In the genomic region with DNA sequence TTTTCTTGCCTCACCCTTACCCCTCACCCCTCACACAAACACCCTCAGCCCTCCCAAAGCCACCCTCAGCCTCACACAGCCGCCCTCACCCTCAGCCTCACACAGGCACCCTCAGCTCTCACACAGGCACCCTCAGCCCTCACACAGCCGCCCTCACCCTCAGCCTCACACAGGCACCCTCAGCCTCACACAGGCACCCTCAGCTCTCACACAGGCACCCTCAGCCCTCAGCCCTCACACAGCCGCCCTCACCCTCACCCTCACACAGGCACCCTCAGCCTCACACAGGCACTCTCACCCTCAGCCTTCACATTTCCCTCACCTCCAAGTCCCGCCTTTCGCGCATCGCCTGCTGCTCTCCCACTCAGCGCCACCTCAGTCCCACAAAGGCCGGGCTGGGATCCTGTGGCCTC, we compare ENCODE assay signal across 1 cellular context.
TF ChIP-seq lines count a peak whose summit lies in the region.

No MANE protein-coding gene starts in this region.

TF ChIP-seq in HepG2, 621 proteins besides CTCF, POLR2A, EP300 and RAD21 (continued from another document and continues in another):
- TF ChIP-seq, protein P1, sequence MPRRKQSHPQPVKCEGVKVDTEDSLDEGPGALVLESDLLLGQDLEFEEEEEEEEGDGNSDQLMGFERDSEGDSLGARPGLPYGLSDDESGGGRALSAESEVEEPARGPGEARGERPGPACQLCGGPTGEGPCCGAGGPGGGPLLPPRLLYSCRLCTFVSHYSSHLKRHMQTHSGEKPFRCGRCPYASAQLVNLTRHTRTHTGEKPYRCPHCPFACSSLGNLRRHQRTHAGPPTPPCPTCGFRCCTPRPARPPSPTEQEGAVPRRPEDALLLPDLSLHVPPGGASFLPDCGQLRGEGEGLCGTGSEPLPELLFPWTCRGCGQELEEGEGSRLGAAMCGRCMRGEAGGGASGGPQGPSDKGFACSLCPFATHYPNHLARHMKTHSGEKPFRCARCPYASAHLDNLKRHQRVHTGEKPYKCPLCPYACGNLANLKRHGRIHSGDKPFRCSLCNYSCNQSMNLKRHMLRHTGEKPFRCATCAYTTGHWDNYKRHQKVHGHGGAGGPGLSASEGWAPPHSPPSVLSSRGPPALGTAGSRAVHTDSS (CRISPR knock-in tag; conservative IDR thresholded peaks at IDR 0.05): no peak
- TF ChIP-seq POLR2AphosphoS5 (IDR thresholded peaks at IDR 0.05; ENCODE audit: low read depth, low read length): no peak; the same call in 1 of the 2 replicates
- no peak for TF ChIP-seq GATA4 (IDR thresholded peaks at IDR 0.05; ENCODE audit: borderline replicate concordance, low read depth)
- TF ChIP-seq, protein P2, sequence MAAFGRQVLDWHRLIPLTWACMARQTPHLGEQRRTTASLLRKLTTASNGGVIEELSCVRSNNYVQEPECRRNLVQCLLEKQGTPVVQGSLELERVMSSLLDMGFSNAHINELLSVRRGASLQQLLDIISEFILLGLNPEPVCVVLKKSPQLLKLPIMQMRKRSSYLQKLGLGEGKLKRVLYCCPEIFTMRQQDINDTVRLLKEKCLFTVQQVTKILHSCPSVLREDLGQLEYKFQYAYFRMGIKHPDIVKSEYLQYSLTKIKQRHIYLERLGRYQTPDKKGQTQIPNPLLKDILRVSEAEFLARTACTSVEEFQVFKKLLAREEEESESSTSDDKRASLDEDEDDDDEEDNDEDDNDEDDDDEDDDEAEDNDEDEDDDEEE (CRISPR knock-in tag; IDR thresholded peaks at IDR 0.05): 0 out of 2 replicates have a peak, but pooled peaks have one; percentile 37
- TF ChIP-seq HDAC1 (CRISPR knock-in tag; IDR thresholded peaks at IDR 0.05): no peak
- TF ChIP-seq TBX3 (IDR thresholded peaks at IDR 0.05; ENCODE audit: borderline replicate concordance): no peak
- TF ChIP-seq PAX8 (CRISPR knock-in tag; IDR thresholded peaks at IDR 0.05; ENCODE audit: borderline replicate concordance): no peak
- no peak; the same call in none of the 2 replicates for TF ChIP-seq SALL2 (CRISPR knock-in tag; IDR thresholded peaks at IDR 0.05)
- TF ChIP-seq NR3C1 (CRISPR knock-in tag; IDR thresholded peaks at IDR 0.05): no peak
- no peak for TF ChIP-seq GPN1 (CRISPR knock-in tag; IDR thresholded peaks at IDR 0.05; ENCODE audit: borderline replicate concordance)
- TF ChIP-seq PRPF4 (IDR thresholded peaks at IDR 0.05; ENCODE audit: low read depth, low read length, poor library complexity, severe bottlenecking): no peak
- TF ChIP-seq FIP1L1 (IDR thresholded peaks at IDR 0.05; ENCODE audit: borderline replicate concordance, insufficient read depth, low read depth, low read length): no peak
- peak; percentile 69; the same call in 1 of the 2 replicates for TF ChIP-seq ZKSCAN5 (CRISPR knock-in tag; IDR thresholded peaks at IDR 0.05)
- TF ChIP-seq ZNF781 (CRISPR knock-in tag; IDR thresholded peaks at IDR 0.05; ENCODE audit: borderline replicate concordance, not compliant biosample characterization): peak; percentile 53
- TF ChIP-seq SMARCC2 (IDR thresholded peaks at IDR 0.05): no peak
- TF ChIP-seq MAF1 (CRISPR knock-in tag; IDR thresholded peaks at IDR 0.05; ENCODE audit: borderline replicate concordance): no peak
- no peak for TF ChIP-seq NR2C2 (CRISPR knock-in tag; IDR thresholded peaks at IDR 0.05; ENCODE audit: borderline replicate concordance)
- TF ChIP-seq, protein P3, sequence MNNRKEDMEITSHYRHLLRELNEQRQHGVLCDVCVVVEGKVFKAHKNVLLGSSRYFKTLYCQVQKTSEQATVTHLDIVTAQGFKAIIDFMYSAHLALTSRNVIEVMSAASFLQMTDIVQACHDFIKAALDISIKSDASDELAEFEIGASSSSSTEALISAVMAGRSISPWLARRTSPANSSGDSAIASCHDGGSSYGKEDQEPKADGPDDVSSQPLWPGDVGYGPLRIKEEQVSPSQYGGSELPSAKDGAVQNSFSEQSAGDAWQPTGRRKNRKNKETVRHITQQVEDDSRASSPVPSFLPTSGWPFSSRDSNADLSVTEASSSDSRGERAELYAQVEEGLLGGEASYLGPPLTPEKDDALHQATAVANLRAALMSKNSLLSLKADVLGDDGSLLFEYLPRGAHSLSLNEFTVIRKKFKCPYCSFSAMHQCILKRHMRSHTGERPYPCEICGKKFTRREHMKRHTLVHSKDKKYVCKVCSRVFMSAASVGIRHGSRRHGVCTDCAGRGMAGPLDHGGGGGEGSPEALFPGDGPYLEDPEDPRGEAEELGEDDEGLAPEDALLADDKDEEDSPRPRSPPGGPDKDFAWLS (CRISPR knock-in tag; IDR thresholded peaks at IDR 0.05; ENCODE audit: borderline replicate concordance): no peak
- TF ChIP-seq ZNF383 (CRISPR knock-in tag; IDR thresholded peaks at IDR 0.05; ENCODE audit: borderline replicate concordance): no peak
- TF ChIP-seq, protein P4, sequence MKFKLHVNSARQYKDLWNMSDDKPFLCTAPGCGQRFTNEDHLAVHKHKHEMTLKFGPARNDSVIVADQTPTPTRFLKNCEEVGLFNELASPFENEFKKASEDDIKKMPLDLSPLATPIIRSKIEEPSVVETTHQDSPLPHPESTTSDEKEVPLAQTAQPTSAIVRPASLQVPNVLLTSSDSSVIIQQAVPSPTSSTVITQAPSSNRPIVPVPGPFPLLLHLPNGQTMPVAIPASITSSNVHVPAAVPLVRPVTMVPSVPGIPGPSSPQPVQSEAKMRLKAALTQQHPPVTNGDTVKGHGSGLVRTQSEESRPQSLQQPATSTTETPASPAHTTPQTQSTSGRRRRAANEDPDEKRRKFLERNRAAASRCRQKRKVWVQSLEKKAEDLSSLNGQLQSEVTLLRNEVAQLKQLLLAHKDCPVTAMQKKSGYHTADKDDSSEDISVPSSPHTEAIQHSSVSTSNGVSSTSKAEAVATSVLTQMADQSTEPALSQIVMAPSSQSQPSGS (CRISPR knock-in tag; IDR thresholded peaks at IDR 0.05): no peak
- TF ChIP-seq, protein P5, sequence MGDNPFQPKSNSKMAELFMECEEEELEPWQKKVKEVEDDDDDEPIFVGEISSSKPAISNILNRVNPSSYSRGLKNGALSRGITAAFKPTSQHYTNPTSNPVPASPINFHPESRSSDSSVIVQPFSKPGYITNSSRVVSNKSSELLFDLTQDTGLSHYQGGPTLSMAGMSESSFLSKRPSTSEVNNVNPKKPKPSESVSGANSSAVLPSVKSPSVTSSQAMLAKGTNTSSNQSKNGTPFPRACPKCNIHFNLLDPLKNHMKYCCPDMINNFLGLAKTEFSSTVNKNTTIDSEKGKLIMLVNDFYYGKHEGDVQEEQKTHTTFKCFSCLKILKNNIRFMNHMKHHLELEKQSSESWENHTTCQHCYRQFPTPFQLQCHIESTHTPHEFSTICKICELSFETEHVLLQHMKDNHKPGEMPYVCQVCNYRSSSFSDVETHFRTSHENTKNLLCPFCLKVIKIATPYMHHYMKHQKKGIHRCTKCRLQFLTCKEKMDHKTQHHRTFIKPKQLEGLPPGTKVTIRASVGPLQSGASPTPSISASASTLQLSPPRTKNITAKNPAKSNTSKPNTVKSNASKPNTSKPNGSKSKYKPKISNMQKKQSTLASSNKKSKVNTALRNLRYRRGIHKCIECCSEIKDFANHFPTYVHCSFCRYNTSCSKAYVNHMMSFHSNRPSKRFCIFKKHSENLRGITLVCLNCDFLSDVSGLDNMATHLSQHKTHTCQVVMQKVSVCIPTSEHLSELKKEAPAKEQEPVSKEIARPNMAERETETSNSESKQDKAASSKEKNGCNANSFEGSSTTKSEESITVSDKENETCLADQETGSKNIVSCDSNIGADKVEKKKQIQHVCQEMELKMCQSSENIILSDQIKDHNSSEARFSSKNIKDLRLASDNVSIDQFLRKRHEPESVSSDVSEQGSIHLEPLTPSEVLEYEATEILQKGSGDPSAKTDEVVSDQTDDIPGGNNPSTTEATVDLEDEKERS (CRISPR knock-in tag; IDR thresholded peaks at IDR 0.05): 0 out of 2 replicates have a peak, but pooled peaks have one; percentile 16
- no peak for TF ChIP-seq SYNCRIP (IDR thresholded peaks at IDR 0.05; ENCODE audit: insufficient read depth, low read depth, low read length)
- TF ChIP-seq ZNF577 (CRISPR knock-in tag; IDR thresholded peaks at IDR 0.05; ENCODE audit: borderline replicate concordance, low read depth): no peak
- TF ChIP-seq ZSCAN21 (CRISPR knock-in tag; IDR thresholded peaks at IDR 0.05; ENCODE audit: borderline replicate concordance): no peak
- TF ChIP-seq ZNF441 (CRISPR knock-in tag; IDR thresholded peaks at IDR 0.05; ENCODE audit: borderline replicate concordance): no peak
- peak; percentile 16; the same call in 1 of the 2 replicates for TF ChIP-seq ZMYM3 (CRISPR knock-in tag; IDR thresholded peaks at IDR 0.05)
- no peak for TF ChIP-seq ZMAT3 (CRISPR knock-in tag; conservative IDR thresholded peaks at IDR 0.05)
- no peak for TF ChIP-seq FLYWCH1 (CRISPR knock-in tag; IDR thresholded peaks at IDR 0.05)
- no peak for TF ChIP-seq EZH2 (conservative IDR thresholded peaks at IDR 0.05; ENCODE audit: low read depth, low read length)
- TF ChIP-seq ZNF296 (CRISPR knock-in tag; conservative IDR thresholded peaks at IDR 0.05): no peak
- TF ChIP-seq ZNF292 (CRISPR knock-in tag; IDR thresholded peaks at IDR 0.05; ENCODE audit: borderline replicate concordance, low read depth): 0 out of 2 replicates have a peak, but pooled peaks have one; percentile 46
- TF ChIP-seq, protein P6, sequence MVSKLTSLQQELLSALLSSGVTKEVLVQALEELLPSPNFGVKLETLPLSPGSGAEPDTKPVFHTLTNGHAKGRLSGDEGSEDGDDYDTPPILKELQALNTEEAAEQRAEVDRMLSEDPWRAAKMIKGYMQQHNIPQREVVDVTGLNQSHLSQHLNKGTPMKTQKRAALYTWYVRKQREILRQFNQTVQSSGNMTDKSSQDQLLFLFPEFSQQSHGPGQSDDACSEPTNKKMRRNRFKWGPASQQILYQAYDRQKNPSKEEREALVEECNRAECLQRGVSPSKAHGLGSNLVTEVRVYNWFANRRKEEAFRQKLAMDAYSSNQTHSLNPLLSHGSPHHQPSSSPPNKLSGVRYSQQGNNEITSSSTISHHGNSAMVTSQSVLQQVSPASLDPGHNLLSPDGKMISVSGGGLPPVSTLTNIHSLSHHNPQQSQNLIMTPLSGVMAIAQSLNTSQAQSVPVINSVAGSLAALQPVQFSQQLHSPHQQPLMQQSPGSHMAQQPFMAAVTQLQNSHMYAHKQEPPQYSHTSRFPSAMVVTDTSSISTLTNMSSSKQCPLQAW (CRISPR knock-in tag; IDR thresholded peaks at IDR 0.05): no peak
- TF ChIP-seq, protein P7, sequence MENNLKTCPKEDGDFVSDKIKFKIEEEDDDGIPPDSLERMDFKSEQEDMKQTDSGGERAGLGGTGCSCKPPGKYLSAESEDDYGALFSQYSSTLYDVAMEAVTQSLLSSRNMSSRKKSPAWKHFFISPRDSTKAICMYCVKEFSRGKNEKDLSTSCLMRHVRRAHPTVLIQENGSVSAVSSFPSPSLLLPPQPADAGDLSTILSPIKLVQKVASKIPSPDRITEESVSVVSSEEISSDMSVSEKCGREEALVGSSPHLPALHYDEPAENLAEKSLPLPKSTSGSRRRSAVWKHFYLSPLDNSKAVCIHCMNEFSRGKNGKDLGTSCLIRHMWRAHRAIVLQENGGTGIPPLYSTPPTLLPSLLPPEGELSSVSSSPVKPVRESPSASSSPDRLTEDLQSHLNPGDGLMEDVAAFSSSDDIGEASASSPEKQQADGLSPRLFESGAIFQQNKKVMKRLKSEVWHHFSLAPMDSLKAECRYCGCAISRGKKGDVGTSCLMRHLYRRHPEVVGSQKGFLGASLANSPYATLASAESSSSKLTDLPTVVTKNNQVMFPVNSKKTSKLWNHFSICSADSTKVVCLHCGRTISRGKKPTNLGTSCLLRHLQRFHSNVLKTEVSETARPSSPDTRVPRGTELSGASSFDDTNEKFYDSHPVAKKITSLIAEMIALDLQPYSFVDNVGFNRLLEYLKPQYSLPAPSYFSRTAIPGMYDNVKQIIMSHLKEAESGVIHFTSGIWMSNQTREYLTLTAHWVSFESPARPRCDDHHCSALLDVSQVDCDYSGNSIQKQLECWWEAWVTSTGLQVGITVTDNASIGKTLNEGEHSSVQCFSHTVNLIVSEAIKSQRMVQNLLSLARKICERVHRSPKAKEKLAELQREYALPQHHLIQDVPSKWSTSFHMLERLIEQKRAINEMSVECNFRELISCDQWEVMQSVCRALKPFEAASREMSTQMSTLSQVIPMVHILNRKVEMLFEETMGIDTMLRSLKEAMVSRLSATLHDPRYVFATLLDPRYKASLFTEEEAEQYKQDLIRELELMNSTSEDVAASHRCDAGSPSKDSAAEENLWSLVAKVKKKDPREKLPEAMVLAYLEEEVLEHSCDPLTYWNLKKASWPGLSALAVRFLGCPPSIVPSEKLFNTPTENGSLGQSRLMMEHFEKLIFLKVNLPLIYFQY (CRISPR knock-in tag; IDR thresholded peaks at IDR 0.05; ENCODE audit: borderline replicate concordance): no peak
- TF ChIP-seq, protein P8, sequence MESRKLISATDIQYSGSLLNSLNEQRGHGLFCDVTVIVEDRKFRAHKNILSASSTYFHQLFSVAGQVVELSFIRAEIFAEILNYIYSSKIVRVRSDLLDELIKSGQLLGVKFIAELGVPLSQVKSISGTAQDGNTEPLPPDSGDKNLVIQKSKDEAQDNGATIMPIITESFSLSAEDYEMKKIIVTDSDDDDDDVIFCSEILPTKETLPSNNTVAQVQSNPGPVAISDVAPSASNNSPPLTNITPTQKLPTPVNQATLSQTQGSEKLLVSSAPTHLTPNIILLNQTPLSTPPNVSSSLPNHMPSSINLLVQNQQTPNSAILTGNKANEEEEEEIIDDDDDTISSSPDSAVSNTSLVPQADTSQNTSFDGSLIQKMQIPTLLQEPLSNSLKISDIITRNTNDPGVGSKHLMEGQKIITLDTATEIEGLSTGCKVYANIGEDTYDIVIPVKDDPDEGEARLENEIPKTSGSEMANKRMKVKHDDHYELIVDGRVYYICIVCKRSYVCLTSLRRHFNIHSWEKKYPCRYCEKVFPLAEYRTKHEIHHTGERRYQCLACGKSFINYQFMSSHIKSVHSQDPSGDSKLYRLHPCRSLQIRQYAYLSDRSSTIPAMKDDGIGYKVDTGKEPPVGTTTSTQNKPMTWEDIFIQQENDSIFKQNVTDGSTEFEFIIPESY (CRISPR knock-in tag; IDR thresholded peaks at IDR 0.05): no peak
- TF ChIP-seq ZNF432 (CRISPR knock-in tag; IDR thresholded peaks at IDR 0.05; ENCODE audit: borderline replicate concordance): no peak
- TF ChIP-seq, protein P9, sequence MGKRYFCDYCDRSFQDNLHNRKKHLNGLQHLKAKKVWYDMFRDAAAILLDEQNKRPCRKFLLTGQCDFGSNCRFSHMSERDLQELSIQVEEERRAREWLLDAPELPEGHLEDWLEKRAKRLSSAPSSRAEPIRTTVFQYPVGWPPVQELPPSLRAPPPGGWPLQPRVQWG (CRISPR knock-in tag; IDR thresholded peaks at IDR 0.05; ENCODE audit: borderline replicate concordance, low read depth): no peak
- no peak for TF ChIP-seq MAFK (conservative IDR thresholded peaks at IDR 0.05 in 1 of 2, IDR thresholded peaks at IDR 0.05 in 1 of 2; ENCODE audit: low read length in 2 of 2)
- TF ChIP-seq ZNF788 (CRISPR knock-in tag; IDR thresholded peaks at IDR 0.05; ENCODE audit: borderline replicate concordance): no peak
- TF ChIP-seq CBX1 (IDR thresholded peaks at IDR 0.05; ENCODE audit: low read depth): no peak
- TF ChIP-seq SMAD3 (CRISPR knock-in tag; IDR thresholded peaks at IDR 0.05): no peak
